In the genomic region with DNA sequence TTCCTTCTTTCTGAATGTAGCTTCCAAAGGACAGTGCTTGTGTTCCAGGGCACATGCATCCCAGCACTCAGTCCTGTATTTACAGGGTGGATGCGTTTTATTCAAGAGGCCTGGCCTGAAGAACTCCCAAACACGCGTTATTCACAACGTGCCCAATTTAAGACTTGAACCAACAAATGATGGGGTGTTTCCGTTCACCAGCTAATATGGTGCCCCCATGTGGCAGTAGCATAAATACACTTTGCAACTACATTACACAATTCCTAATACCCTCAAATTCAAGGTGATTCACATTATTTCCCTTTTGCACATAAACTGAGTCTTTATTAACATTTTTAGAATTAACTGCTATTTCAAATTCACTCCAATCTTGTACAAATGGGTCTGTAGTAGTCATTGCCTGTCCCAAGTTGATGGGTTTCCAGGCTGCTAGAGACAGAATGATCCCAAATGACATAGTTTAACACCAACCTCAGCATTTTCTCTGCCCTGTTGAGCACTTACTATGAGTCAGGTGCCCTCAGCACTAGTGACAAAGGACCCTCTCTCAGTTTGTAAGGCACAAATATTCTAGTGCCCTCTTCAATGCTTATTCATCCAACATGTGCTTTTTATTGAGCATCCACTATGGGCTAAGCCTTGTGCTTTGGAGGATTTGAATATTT, we compare ENCODE assay signal across 9 cellular contexts. TPM values are rescaled to one million over a fixed set of nuclear protein-coding genes. Genes with fewer than 3 reads are reported as not detected.
DNase-seq lines count a peak whose midpoint lies in the region; ATAC-seq and TF ChIP-seq lines count a peak whose summit lies in the region.
"Had no signal": no experiment of that assay in that cellular context is flagged by ENCODE, and none has a peak within 500 bp of the region (broad histone marks: within the 10 kb centered on the region; RNA-seq: fewer than 3 reads in every experiment).

No MANE protein-coding gene starts in this region.

- H3K9me3 Mint-ChIP-seq in chondrocyte (ENCODE audit: low read depth): no peaks in the 10 kb centered on the region
- peaks cover 3% of the 10 kb centered on the region for H3K9me3 Mint-ChIP-seq in neural progenitor cell

- H3K4me1 Mint-ChIP-seq in chondrocyte (ENCODE audit: low read depth) (no peaks in the 10 kb centered on the region), neural progenitor cell (peaks cover 9% of the 10 kb centered on the region)

- no peaks in the 10 kb centered on the region for H3K9me3 ChIP-seq in neural progenitor cell (ENCODE audit: low read depth)
- H3K9me3 ChIP-seq: BLaER1 treated with 17β-estradiol and CSF1 and Interleukin-3, amounts not matched to agents 10 nM and 100 nM had no signal

- H4K20me1 ChIP-seq in neural progenitor cell (ENCODE audit: low read depth): no peaks in the 10 kb centered on the region
- H4K20me1 ChIP-seq: BLaER1 treated with 17β-estradiol and CSF1 and Interleukin-3, amounts not matched to agents 10 nM and 100 nM had no signal

- no peaks in the 10 kb centered on the region for H3F3A ChIP-seq in neural progenitor cell (ENCODE audit: low read depth)

- H3K4me1 ChIP-seq in neural progenitor cell: no peaks in the 10 kb centered on the region
- H3K4me1 ChIP-seq: BLaER1 treated with 17β-estradiol and CSF1 and Interleukin-3, amounts not matched to agents 10 nM and 100 nM had no signal

- H3K36me3 ChIP-seq in neural progenitor cell: no peaks in the 10 kb centered on the region
- H3K36me3 ChIP-seq: BLaER1 treated with 17β-estradiol and CSF1 and Interleukin-3, amounts not matched to agents 10 nM and 100 nM had no signal

- no peak overlapping the region for H3K4me3 Mint-ChIP-seq in chondrocyte (ENCODE audit: unreplicated experiment)
- no peak overlapping the region for H3K4me3 Mint-ChIP-seq in neural progenitor cell

- no peaks in the 10 kb centered on the region for H3K79me2 ChIP-seq in neural progenitor cell (ENCODE audit: low read depth)

- H3K27ac Mint-ChIP-seq in chondrocyte (ENCODE audit: unreplicated experiment) (no peak overlapping the region), neural progenitor cell (no peak overlapping the region)

- H3K27ac ChIP-seq in neural progenitor cell: no peak overlapping the region
- H3K27ac ChIP-seq: BLaER1 treated with 17β-estradiol and CSF1 and Interleukin-3, amounts not matched to agents 10 nM and 100 nM had no signal

- no peak overlapping the region for H2AFZ ChIP-seq in neural progenitor cell (replicated peaks)

- no peak overlapping the region for H3K9ac ChIP-seq in neural progenitor cell
- H3K9ac ChIP-seq: BLaER1 treated with 17β-estradiol and CSF1 and Interleukin-3, amounts not matched to agents 10 nM and 100 nM had no signal

- no peak overlapping the region for H3K4me3 ChIP-seq in neural progenitor cell
- H3K4me3 ChIP-seq: BLaER1 treated with 17β-estradiol and CSF1 and Interleukin-3, amounts not matched to agents 10 nM and 100 nM had no signal

- H3K27me3 ChIP-seq in neural progenitor cell: no peaks in the 10 kb centered on the region
- H3K27me3 ChIP-seq: BLaER1 treated with 17β-estradiol and CSF1 and Interleukin-3, amounts not matched to agents 10 nM and 100 nM had no signal

- H3K36me3 Mint-ChIP-seq in chondrocyte (ENCODE audit: low read depth) (no peaks in the 10 kb centered on the region), neural progenitor cell (peaks cover 6% of the 10 kb centered on the region)

- peak; percentile 73 for TF ChIP-seq CTCF in chondrocyte (IDR thresholded peaks at IDR 0.05)
- peak; percentile 70 for TF ChIP-seq CTCF in neural progenitor cell (IDR thresholded peaks at IDR 0.05)

- H3K27me3 Mint-ChIP-seq in chondrocyte (ENCODE audit: low read depth): peaks cover 26% of the 10 kb centered on the region
- H3K27me3 Mint-ChIP-seq in neural progenitor cell (ENCODE audit: insufficient read depth, low read depth): peaks cover 8% of the 10 kb centered on the region

- H3K4me2 ChIP-seq in neural progenitor cell: no peak overlapping the region
- H3K4me2 ChIP-seq: BLaER1 treated with 17β-estradiol and CSF1 and Interleukin-3, amounts not matched to agents 10 nM and 100 nM had no signal

- peak; percentile 56 for DNase-seq in DMS53 (lab: John Stamatoyannopoulos, UW)
- DNase-seq in DMS53 treated with DMSO at 0.1 percent for 48 hours (lab: John Stamatoyannopoulos, UW; ENCODE audit: unreplicated experiment): no peak
- peak; percentile 69 for DNase-seq in M059J (ENCODE audit: low read depth)
- no peak for DNase-seq in chondrocyte (ENCODE audit: low spot score)
- DNase-seq in neural progenitor cell (ENCODE audit: low spot score): peak; percentile 45
- DNase-seq in UCSD-AML1 (lab: John Stamatoyannopoulos, UW; ENCODE audit: unreplicated experiment): no peak
- DNase-seq in HuH-7.5 (ENCODE audit: low spot score): no peak

- no peak for ATAC-seq in HG03025 (IDR thresholded peaks at IDR 0.05; ENCODE audit: low FRiP score, unreplicated experiment)

RNA-seq across cellular contexts. Expression of gene HSD17B2, which starts 26.9 kb away (rescaled TPM):
- total RNA-seq in M059J (2014; rRNA removed; shearing (Covaris generic)): 16.0 and 28.0 TPM in 2 replicates
- total RNA-seq in chondrocyte (not detected in 3 replicates), neural progenitor cell (ENCODE audit: low replicate concordance) (not detected in 2 replicates)

RNA-seq across cellular contexts. Expression of gene SDR42E1, which starts 50.7 kb away (rescaled TPM):
- total RNA-seq in M059J (2014; rRNA removed; shearing (Covaris generic)): 0.64 and 1.3 TPM in 2 replicates
- total RNA-seq in chondrocyte (not detected in 3 replicates), neural progenitor cell (ENCODE audit: low replicate concordance) (0.12 and 0.37 TPM in 2 replicates)

Comparison
In these comparisons a context has a peak if more than half of its experiments do, and no peak if none do; other contexts are left out.
1. DNase-seq: peak in DMS53 (single experiment), M059J (single experiment) and neural progenitor cell (single experiment); none in DMS53 treated with DMSO at 0.1 percent for 48 hours (single experiment), chondrocyte (single experiment), UCSD-AML1 (single experiment) and HuH-7.5 (single experiment).
2. RNA of gene HSD17B2, which starts 26.9 kb away (total RNA-seq): 16.0 to 28.0 TPM in M059J; not detected in chondrocyte and not detected in neural progenitor cell; every median in the first group is over 10 times any median in the second.